Comparison of ENCODE assay signal across 3 cellular contexts in genomic region chr20:37470190-37470589, GRCh38. TPM values are rescaled to one million over a fixed set of nuclear protein-coding genes. Genes with fewer than 3 reads are reported as not detected.
"Had no signal": no experiment of that assay in that cellular context is flagged by ENCODE, and none has a peak within 500 bp of the region (broad histone marks: within the 10 kb centered on the region; RNA-seq: fewer than 3 reads in every experiment).

No MANE protein-coding gene starts in this region.

RNA-seq across cellular contexts. Expression of gene NNAT, which starts 50.9 kb away (rescaled TPM):
- total RNA-seq: activated T-helper 2 cell treated with anti-CD3 and anti-CD28 coated beads, Interferon-gamma antibody, Interleukin-2, Interleukin-4, amounts not matched to agents 10 μg/mL and 5 μg/mL and 100 μg/mL, durations not matched to agents 14 hours and 24 hours and 36 hours; ascending aorta; bronchial epithelial cell had no signal
